14 cellular contexts compared by ENCODE assay signal in genomic region chr11:1851437-1852180, GRCh38. TPM values are rescaled to one million over a fixed set of nuclear protein-coding genes. Genes with fewer than 3 reads are reported as not detected.
A peak's percentile ranks its signal among the peaks of the same experiment; 100 is the strongest.
DNase-seq lines count a peak whose midpoint lies in the region; ATAC-seq and TF ChIP-seq lines count a peak whose summit lies in the region.
"Had no signal": no experiment of that assay in that cellular context is flagged by ENCODE, and none has a peak within 500 bp of the region (broad histone marks: within the 10 kb centered on the region; RNA-seq: fewer than 3 reads in every experiment).

No MANE protein-coding gene starts in this region.

- H3K27ac Mint-ChIP-seq in CD8-positive, alpha-beta memory T cell, result peak overlapping the region; percentile 90 to 100 (median 98)
- peak overlapping the region; percentile 97 for H3K27ac Mint-ChIP-seq in activated naive CD8-positive, alpha-beta T cell
- peak overlapping the region; percentile 91 to 99 for H3K27ac Mint-ChIP-seq in natural killer cell treated with Interleukin-12 subunit alpha and Interleukin-12 subunit beta and Interleukin-15 and Interleukin-18, amount 100 ng/mL, for 72 hours
- H3K27ac Mint-ChIP-seq in glutamatergic neuron (ENCODE audit: unreplicated experiment), result no peak overlapping the region

- ATAC-seq in HG03342 (IDR thresholded peaks at IDR 0.05; ENCODE audit: unreplicated experiment) (peak; percentile 0), sciatic nerve (no peak)
- no peak for ATAC-seq in natural killer cell treated with Interleukin-12 subunit alpha and Interleukin-12 subunit beta and Interleukin-15 and Interleukin-18, amount 100 ng/mL, for 72 hours

- CTCF ChIA-PET in CD8-positive, alpha-beta memory T cell (lab: Charles Lee), result interaction anchor here (0.8 to 7.4 kb wide), 14 partner anchors 10 to 300 kb away, joined by 3 to 93 read pairs (median 5); partner anchors contain the start of gene MRPL23

- H3K9me3 Mint-ChIP-seq in CD8-positive, alpha-beta memory T cell, result no peaks in the 10 kb centered on the region
- H3K9me3 Mint-ChIP-seq in activated naive CD8-positive, alpha-beta T cell (ENCODE audit: low read depth), result no peaks in the 10 kb centered on the region
- no peaks in the 10 kb centered on the region for H3K9me3 Mint-ChIP-seq in natural killer cell treated with Interleukin-12 subunit alpha and Interleukin-12 subunit beta and Interleukin-15 and Interleukin-18, amount 100 ng/mL, for 72 hours
- peaks cover 5% of the 10 kb centered on the region for H3K9me3 Mint-ChIP-seq in glutamatergic neuron (ENCODE audit: unreplicated experiment)

- peaks cover 0 to 26% (median 0%) of the 10 kb centered on the region in 3 donors for H3K36me3 Mint-ChIP-seq in CD8-positive, alpha-beta memory T cell
- H3K36me3 Mint-ChIP-seq in activated naive CD8-positive, alpha-beta T cell, result no peaks in the 10 kb centered on the region
- H3K36me3 Mint-ChIP-seq in natural killer cell treated with Interleukin-12 subunit alpha and Interleukin-12 subunit beta and Interleukin-15 and Interleukin-18, amount 100 ng/mL, for 72 hours, result no peaks in the 10 kb centered on the region
- no peaks in the 10 kb centered on the region for H3K36me3 Mint-ChIP-seq in glutamatergic neuron (ENCODE audit: unreplicated experiment)

- peak overlapping the region; percentile 63 for H3K4me3 ChIP-seq in CD8-positive, alpha-beta memory T cell (ENCODE audit: low read length)

- H3K27me3 ChIP-seq in CD8-positive, alpha-beta memory T cell (ENCODE audit: insufficient read depth, low read length, poor library complexity, severe bottlenecking), result no peaks in the 10 kb centered on the region
- H3K27me3 ChIP-seq: suprapubic skin had no signal

- no peak for DNase-seq in CD8-positive, alpha-beta memory T cell
- DNase-seq in natural killer cell treated with Interleukin-12 subunit alpha and Interleukin-12 subunit beta and Interleukin-15 and Interleukin-18, amount 100 ng/mL, for 72 hours (ENCODE audit: low spot score), result no peak
- DNase-seq in NCI-H2171 (lab: John Stamatoyannopoulos, UW) (no peak), sciatic nerve (ENCODE audit: low spot score) (no peak), glutamatergic neuron (no peak), SK-N-DZ (ENCODE audit: low spot score) (no peak)
- DNase-seq: COR-L47, NCI-H446 treated with DMSO at 0.1 percent for 48 hours had no signal

- TF ChIP-seq CTCF in glutamatergic neuron (IDR thresholded peaks at IDR 0.05; ENCODE audit: partially characterized antibody, unreplicated experiment), result no peak

- H3K27me3 Mint-ChIP-seq in CD8-positive, alpha-beta memory T cell, result no peaks in the 10 kb centered on the region
- H3K27me3 Mint-ChIP-seq in activated naive CD8-positive, alpha-beta T cell, result no peaks in the 10 kb centered on the region
- no peaks in the 10 kb centered on the region for H3K27me3 Mint-ChIP-seq in natural killer cell treated with Interleukin-12 subunit alpha and Interleukin-12 subunit beta and Interleukin-15 and Interleukin-18, amount 100 ng/mL, for 72 hours
- H3K27me3 Mint-ChIP-seq in glutamatergic neuron (ENCODE audit: unreplicated experiment), result peaks cover 9% of the 10 kb centered on the region

- peak overlapping the region; percentile 74 for H3K27ac ChIP-seq in CD8-positive, alpha-beta memory T cell (ENCODE audit: low read depth, low read length)
- H3K27ac ChIP-seq: suprapubic skin had no signal

- peaks cover 53 to 83% (median 61%) of the 10 kb centered on the region in 3 donors for H3K4me1 Mint-ChIP-seq in CD8-positive, alpha-beta memory T cell
- peaks cover 78% of the 10 kb centered on the region for H3K4me1 Mint-ChIP-seq in activated naive CD8-positive, alpha-beta T cell (ENCODE audit: low read depth)
- H3K4me1 Mint-ChIP-seq in natural killer cell treated with Interleukin-12 subunit alpha and Interleukin-12 subunit beta and Interleukin-15 and Interleukin-18, amount 100 ng/mL, for 72 hours (ENCODE audit: low read depth in 2 of 2), result peaks cover 44 to 47% of the 10 kb centered on the region in 2 donors
- H3K4me1 Mint-ChIP-seq in glutamatergic neuron (ENCODE audit: low read depth, unreplicated experiment), result no peaks in the 10 kb centered on the region

- H3K4me3 Mint-ChIP-seq in CD8-positive, alpha-beta memory T cell, result peak overlapping the region; percentile 64 to 99 (median 91)
- peak overlapping the region; percentile 96 for H3K4me3 Mint-ChIP-seq in activated naive CD8-positive, alpha-beta T cell
- peak overlapping the region; percentile 93 for H3K4me3 Mint-ChIP-seq in natural killer cell treated with Interleukin-12 subunit alpha and Interleukin-12 subunit beta and Interleukin-15 and Interleukin-18, amount 100 ng/mL, for 72 hours
- no peak overlapping the region for H3K4me3 Mint-ChIP-seq in glutamatergic neuron (ENCODE audit: unreplicated experiment)

- POLR2A ChIA-PET in CD8-positive, alpha-beta memory T cell (lab: Charles Lee), result interaction anchor here (0.8 to 1.7 kb wide), 9 partner anchors 11 to 96 kb away, joined by 3 to 9 read pairs (median 5); partner anchors contain the start of genes PRR33 and TNNI2

- peaks cover 74% of the 10 kb centered on the region for H3K4me1 ChIP-seq in CD8-positive, alpha-beta memory T cell (ENCODE audit: insufficient read depth, low read length)
- H3K4me1 ChIP-seq: suprapubic skin had no signal

- H3K36me3 ChIP-seq in CD8-positive, alpha-beta memory T cell (ENCODE audit: insufficient read depth, low read length), result no peaks in the 10 kb centered on the region
- H3K36me3 ChIP-seq: suprapubic skin had no signal

- intact Hi-C loops in sciatic nerve (cut with DNase I), result no loop called here

- no peaks in the 10 kb centered on the region for H3K9me3 ChIP-seq in CD8-positive, alpha-beta memory T cell (ENCODE audit: low read length)
- H3K9me3 ChIP-seq: suprapubic skin had no signal

RNA-seq across cellular contexts. Expression of gene LSP1, which starts 1.3 kb away (rescaled TPM):
- 100 to 1,000 TPM; 226 to 230 TPM for total RNA-seq in CD8-positive, alpha-beta memory T cell
- 496 TPM for polyA plus RNA-seq in CD8-positive, alpha-beta memory T cell
- 100 to 1,000 TPM; 240 to 358 TPM for total RNA-seq in natural killer cell treated with Interleukin-12 subunit alpha and Interleukin-12 subunit beta and Interleukin-15 and Interleukin-18, amount 100 ng/mL, for 72 hours
- 89.6 TPM for total RNA-seq in sciatic nerve
- 2.5 TPM for total RNA-seq in glutamatergic neuron (ENCODE audit: unreplicated experiment)
- 1.0 and 1.8 TPM in 2 replicates for polyA plus RNA-seq in SK-N-DZ (2014; cell fraction: cytosol; rRNA removed)
- 0.20 and 0.70 TPM in 2 replicates for polyA plus RNA-seq in SK-N-DZ (2014; cell fraction: nucleus; rRNA removed)
- total RNA-seq: renal cortical epithelial cell had no signal

RNA-seq across cellular contexts. Expression of gene TNNI2, which starts 12.8 kb away (rescaled TPM):
- under 1 TPM in 1 of 2 experiments, not detected in 1; 0.33 TPM for total RNA-seq in CD8-positive, alpha-beta memory T cell
- not detected for polyA plus RNA-seq in CD8-positive, alpha-beta memory T cell
- total RNA-seq in natural killer cell treated with Interleukin-12 subunit alpha and Interleukin-12 subunit beta and Interleukin-15 and Interleukin-18, amount 100 ng/mL, for 72 hours, result 1 to 10 TPM in 1 of 2 donors, not detected in 1; 1.4 TPM
- not detected for total RNA-seq in sciatic nerve
- total RNA-seq in glutamatergic neuron (ENCODE audit: unreplicated experiment), result not detected
- polyA plus RNA-seq in SK-N-DZ (2014; cell fraction: cytosol; rRNA removed), result 0.77 TPM in 1 of 2 replicates, not detected in the other
- polyA plus RNA-seq in SK-N-DZ (2014; cell fraction: nucleus; rRNA removed), result not detected in 2 replicates
- total RNA-seq: renal cortical epithelial cell had no signal

RNA-seq across cellular contexts. Expression of gene SYT8, which starts 16.8 kb away (rescaled TPM):
- not detected for total RNA-seq in CD8-positive, alpha-beta memory T cell
- not detected for polyA plus RNA-seq in CD8-positive, alpha-beta memory T cell
- not detected for total RNA-seq in natural killer cell treated with Interleukin-12 subunit alpha and Interleukin-12 subunit beta and Interleukin-15 and Interleukin-18, amount 100 ng/mL, for 72 hours
- 1.1 TPM for total RNA-seq in sciatic nerve
- total RNA-seq in glutamatergic neuron (ENCODE audit: unreplicated experiment), result not detected
- polyA plus RNA-seq in SK-N-DZ (2014; cell fraction: cytosol; rRNA removed), result not detected in 2 replicates
- not detected in 2 replicates for polyA plus RNA-seq in SK-N-DZ (2014; cell fraction: nucleus; rRNA removed)
- total RNA-seq: RPMI7951 had no signal

RNA-seq across cellular contexts. Expression of gene PRR33, which starts 40.1 kb away (rescaled TPM):
- not detected for total RNA-seq in CD8-positive, alpha-beta memory T cell
- 0.17 TPM for polyA plus RNA-seq in CD8-positive, alpha-beta memory T cell
- not detected for total RNA-seq in natural killer cell treated with Interleukin-12 subunit alpha and Interleukin-12 subunit beta and Interleukin-15 and Interleukin-18, amount 100 ng/mL, for 72 hours
- total RNA-seq in sciatic nerve, result not detected
- not detected for total RNA-seq in glutamatergic neuron (ENCODE audit: unreplicated experiment)
- not detected in 2 replicates for polyA plus RNA-seq in SK-N-DZ (2014; cell fraction: cytosol; rRNA removed)
- not detected in 2 replicates for polyA plus RNA-seq in SK-N-DZ (2014; cell fraction: nucleus; rRNA removed)
- total RNA-seq: chondrocyte, renal cortical epithelial cell, RPMI7951, suprapubic skin had no signal

Comparison
In these comparisons a context has a peak if more than half of its experiments do, and no peak if none do; other contexts are left out.
1. RNA of gene LSP1, which starts 1.3 kb away (total RNA-seq): 240 to 358 TPM in natural killer cell treated with Interleukin-12 subunit alpha and Interleukin-12 subunit beta and Interleukin-15 and Interleukin-18, amount 100 ng/mL, for 72 hours, 226 to 230 TPM in CD8-positive, alpha-beta memory T cell and 89.6 TPM in sciatic nerve (single experiment); 2.5 TPM in glutamatergic neuron (single experiment); every median in the first group is over 10 times any median in the second.